15 cellular contexts compared by ENCODE assay signal in the genomic region with DNA sequence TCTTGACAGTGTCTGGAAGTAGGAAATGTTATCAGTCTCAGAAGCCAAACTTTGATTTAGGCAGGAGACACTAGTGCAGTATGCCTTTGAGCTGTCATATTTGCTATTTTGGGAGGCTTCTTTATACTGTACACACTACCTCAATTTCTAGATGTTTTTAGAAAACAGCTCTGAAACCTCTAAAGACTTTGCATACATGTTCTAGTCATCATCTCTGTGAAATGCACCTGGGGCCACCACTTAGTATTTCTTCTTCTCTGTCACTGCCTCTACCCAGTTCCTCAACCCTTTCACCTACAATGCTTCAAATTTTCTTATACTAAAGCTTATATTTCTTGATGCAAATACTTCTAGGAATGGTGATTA. TPM values are rescaled to one million over a fixed set of nuclear protein-coding genes. Genes with fewer than 3 reads are reported as not detected.
DNase-seq lines count a peak whose midpoint lies in the region; ATAC-seq and TF ChIP-seq lines count a peak whose summit lies in the region.
"Had no signal": no experiment of that assay in that cellular context is flagged by ENCODE, and none has a peak within 500 bp of the region (broad histone marks: within the 10 kb centered on the region; RNA-seq: fewer than 3 reads in every experiment).

No MANE protein-coding gene starts in this region.

- peak; percentile 94 for ATAC-seq in GM18868 (IDR thresholded peaks at IDR 0.05; ENCODE audit: unreplicated experiment)
- peak; percentile 96 for ATAC-seq in GM21447 (IDR thresholded peaks at IDR 0.05; ENCODE audit: unreplicated experiment)
- ATAC-seq in HG03025 (IDR thresholded peaks at IDR 0.05; ENCODE audit: low FRiP score, unreplicated experiment), result peak; percentile 99

- H3K4me3 ChIP-seq in dorsolateral prefrontal cortex, result no peak overlapping the region
- H3K4me3 ChIP-seq: left ventricle myocardium inferior, neural progenitor cell had no signal

- DNase-seq in HT-29 (ENCODE audit: low spot score) (peak; percentile 22), hepatic stellate cell (ENCODE audit: low spot score) (no peak), SKM-1 (lab: John Stamatoyannopoulos, UW; ENCODE audit: unreplicated experiment) (no peak), dorsolateral prefrontal cortex (no peak), NCI-H1105 (lab: John Stamatoyannopoulos, UW) (no peak)
- DNase-seq: activated T-cell treated with anti-CD3 and anti-CD28 coated beads for 4 hours; CD4-positive, alpha-beta T cell; left ventricle myocardium inferior; NCI-H524; SIG-M5 had no signal

- intact Hi-C loops in dorsolateral prefrontal cortex (cut with DNase I), result no loop called here

- TF ChIP-seq CTCF in dorsolateral prefrontal cortex (IDR thresholded peaks at IDR 0.05 in 54 of 56, conservative IDR thresholded peaks at IDR 0.05 in 2 of 56; ENCODE audit: low read depth in 1 of 56, partially characterized antibody in 56 of 56), result no peak

- H3K27me3 ChIP-seq in dorsolateral prefrontal cortex, result no peaks in the 10 kb centered on the region
- H3K27me3 ChIP-seq: neural progenitor cell had no signal

- no peak overlapping the region for H3K27ac ChIP-seq in dorsolateral prefrontal cortex
- H3K27ac ChIP-seq: left ventricle myocardium inferior, neural progenitor cell, VCaP had no signal

RNA-seq across cellular contexts. Expression of a gene that starts 29.1 kb away (rescaled TPM):
- total RNA-seq in HT-29 (2014; rRNA removed; shearing (Covaris generic)), result 10.6 and 14.3 TPM in 2 replicates
- 10 to 100 TPM in 1 of 120 experiments, 1 to 10 TPM in 119; 1.6 to 10.6 (median 4.6) TPM for total RNA-seq in dorsolateral prefrontal cortex
- total RNA-seq: CD4-positive, alpha-beta T cell had no signal
